1 cellular context compared by ENCODE assay signal in genomic region chr16:4762205-4762604, GRCh38.
TF ChIP-seq lines count a peak whose summit lies in the region.

No MANE protein-coding gene starts in this region.

TF ChIP-seq in K562, 482 proteins besides CTCF, POLR2A, EP300 and RAD21:
- peak; percentile 52 for TF ChIP-seq RBFOX2 (IDR thresholded peaks at IDR 0.05; ENCODE audit: low read depth, low read length)
- TF ChIP-seq BCL6 (CRISPR knock-in tag; IDR thresholded peaks at IDR 0.05), result no peak
